Comparison of ENCODE assay signal across 8 cellular contexts in the genomic region with DNA sequence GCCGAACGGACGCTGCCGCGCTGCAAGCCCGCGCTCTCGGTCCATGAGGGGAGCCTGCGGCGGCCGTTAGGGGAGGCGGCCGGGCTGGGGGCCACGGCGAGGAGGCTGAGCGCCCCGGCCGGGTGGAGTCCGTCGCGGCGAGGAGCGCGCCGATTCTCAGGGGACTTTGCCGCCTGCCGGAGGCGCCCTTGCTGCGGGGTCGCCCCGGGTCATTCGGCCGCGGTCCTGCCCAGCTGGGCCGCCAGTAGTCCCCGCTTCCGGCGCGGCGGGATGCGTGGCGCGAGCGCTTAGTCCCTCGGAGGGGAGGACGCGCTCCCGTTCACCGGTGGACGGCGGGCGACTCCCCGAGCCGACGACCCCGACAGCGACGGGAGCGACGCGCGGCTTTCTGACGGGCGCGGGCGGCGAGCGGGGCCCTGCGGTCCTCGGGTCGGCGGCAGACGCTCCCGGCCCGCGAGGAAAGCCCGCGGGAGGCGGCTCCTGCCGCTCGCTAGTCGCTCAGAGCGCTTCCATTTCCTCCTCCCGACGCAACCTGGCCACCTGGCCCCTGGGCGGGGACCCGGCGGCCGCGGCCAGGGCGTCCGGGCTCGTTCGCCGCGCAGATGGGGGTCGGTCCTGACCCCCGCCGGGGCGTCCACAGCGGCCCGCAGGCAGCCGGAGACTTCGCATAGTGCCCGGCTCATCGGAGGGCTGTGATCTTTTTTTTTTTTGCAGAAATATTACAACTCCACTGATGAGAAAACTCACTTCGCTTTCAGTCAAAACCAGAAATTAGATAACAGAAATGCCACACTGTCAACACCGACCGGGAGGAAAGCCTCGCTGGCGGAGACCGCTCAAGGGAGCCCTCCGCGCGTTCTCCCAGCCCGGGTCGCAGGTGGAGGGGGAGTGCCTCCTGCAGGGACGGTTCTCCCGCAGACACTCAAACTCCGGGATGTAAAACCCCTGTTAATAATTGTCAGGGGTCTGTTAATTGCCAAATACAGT. TPM values are rescaled to one million over a fixed set of nuclear protein-coding genes. Genes with fewer than 3 reads are reported as not detected.
DNase-seq lines count a peak whose midpoint lies in the region; ATAC-seq and TF ChIP-seq lines count a peak whose summit lies in the region.

No MANE protein-coding gene starts in this region.

- H3K18ac ChIP-seq in IMR-90 (ENCODE audit: low read depth, low read length), result peak overlapping the region; percentile 7; the same call in 1 of the 2 replicates

- peaks cover 8% of the 10 kb centered on the region; the same call in 1 of the 2 replicates for H3K9me1 ChIP-seq in IMR-90 (ENCODE audit: insufficient read depth, low read length)

- no TSS peak for BruUV-seq in IMR-90 (replicated peaks; lab: Mats Ljungman, UMichigan)

- POLR2A ChIA-PET in IMR-90 (lab: Charles Lee; ENCODE audit: unreplicated experiment), result interaction anchor here (0.6 kb wide), 1 partner anchor 105 kb away, joined by 5 read pairs; no protein-coding TSS in a partner anchor
- POLR2A ChIA-PET in T-cell (lab: Charles Lee), result interaction anchor here (0.6 to 1.0 kb wide), 4 partner anchors 8 to 491 kb away, joined by 3 to 5 read pairs (median 4); no protein-coding TSS in a partner anchor

- CTCF ChIA-PET in IMR-90 (lab: Yijun Ruan, JAX) (interaction anchor here (1.2 kb wide), 1 partner anchor 53 kb away, joined by 4 read pairs; no protein-coding TSS in a partner anchor), T-cell (lab: Charles Lee) (interaction anchor here (0.5 to 0.7 kb wide), 3 partner anchors 105 to 107 kb away, joined by 3 to 6 read pairs (median 3); no protein-coding TSS in a partner anchor)

- TF ChIP-seq POLR2A in IMR-90 (IDR thresholded peaks at IDR 0.05; ENCODE audit: low read depth, low read length) (peak; percentile 48), lower leg skin (IDR thresholded peaks at IDR 0.05) (no peak)

- peaks cover 5% of the 10 kb centered on the region for H3K36me3 ChIP-seq in IMR-90 (ENCODE audit: control insufficient read depth, insufficient read depth, low read length)
- H3K36me3 ChIP-seq in stomach smooth muscle (ENCODE audit: control insufficient read depth in 2 of 2, insufficient read depth in 2 of 2, low read length in 2 of 2), result no peaks in the 10 kb centered on the region

- H4K20me1 ChIP-seq in IMR-90 (ENCODE audit: insufficient read depth, low read length), result no peaks in the 10 kb centered on the region

- peak overlapping the region; percentile 81 to 96 (median 84) for H3K4me3 Mint-ChIP-seq in T-cell

- peaks cover 18 to 39% of the 10 kb centered on the region in 2 experiments for H3K79me1 ChIP-seq in IMR-90 (ENCODE audit: low read depth in 1 of 2, low read length in 2 of 2)

- peak overlapping the region; percentile 20; the same call in 1 of the 2 replicates for H2BK20ac ChIP-seq in IMR-90 (ENCODE audit: low read depth, low read length)

- H3K4ac ChIP-seq in IMR-90 (ENCODE audit: low read depth, low read length), result peak overlapping the region; percentile 76

- peaks cover 24 to 28% (median 28%) of the 10 kb centered on the region in 3 donors for H3K4me1 Mint-ChIP-seq in T-cell

- peak overlapping the region; percentile 70 for H4K91ac ChIP-seq in IMR-90 (ENCODE audit: insufficient read depth, low read depth, low read length)

- dilution Hi-C loops in IMR-90 (cut with HindIII; ENCODE audit: low sequenced_read_pairs, unreplicated experiment), result no loop called here

- TF ChIP-seq RAD21 in IMR-90 (IDR thresholded peaks at IDR 0.05; ENCODE audit: low read length), result no peak; the same call in none of the 2 replicates

- H2AFZ ChIP-seq in IMR-90 (replicated peaks; ENCODE audit: low read length, poor library complexity), result peak overlapping the region; percentile 91

- ATAC-seq in GM21619 (IDR thresholded peaks at IDR 0.05; ENCODE audit: unreplicated experiment), result peak; percentile 24
- peak; percentile 33 for ATAC-seq in IMR-90 (ENCODE audit: low read depth)
- ATAC-seq in T-cell (replicated peaks in 1 of 4), result peak; percentile 4 to 18 (median 12)

- H2AK9ac ChIP-seq in IMR-90 (replicated peaks; ENCODE audit: low read depth, low read length, poor library complexity), result peak overlapping the region; percentile 85

- peak overlapping the region; percentile 81 to 91 for H3K27ac Mint-ChIP-seq in T-cell

- peak overlapping the region; percentile 92 for H3K4me2 ChIP-seq in IMR-90 (ENCODE audit: low read depth, low read length)

- H3K56ac ChIP-seq in IMR-90 (ENCODE audit: extremely low read depth, insufficient read depth, low read length), result peak overlapping the region; percentile 80

- 0 out of 3 replicates have a peak overlapping the region, but pooled peaks have one; percentile 17 for H2BK15ac ChIP-seq in IMR-90 (ENCODE audit: low read depth, low read length)

- peaks cover 0 to 5% (median 0%) of the 10 kb centered on the region in 3 donors for H3K9me3 Mint-ChIP-seq in T-cell

- H3K27ac ChIP-seq in IMR-90 (ENCODE audit: insufficient read depth, low read length), result peak overlapping the region; percentile 93
- H3K27ac ChIP-seq in coronary artery, result peak overlapping the region; percentile 98
- peak overlapping the region; percentile 62 for H3K27ac ChIP-seq in stomach smooth muscle (ENCODE audit: low read length)

- H3K27me3 Mint-ChIP-seq in T-cell, result no peaks in the 10 kb centered on the region

- H4K8ac ChIP-seq in IMR-90 (ENCODE audit: low read depth in 2 of 2, low read length in 2 of 2), result peak overlapping the region in 1 of 2 experiments; percentile 46; a peak in 1 of 4 replicates

- H3K14ac ChIP-seq in IMR-90 (replicated peaks; ENCODE audit: low read depth, low read length), result peak overlapping the region; percentile 80

- H3K9ac ChIP-seq in IMR-90 (ENCODE audit: low read depth, low read length), result peak overlapping the region; percentile 72
- H3K9ac ChIP-seq in stomach smooth muscle (ENCODE audit: low read length in 2 of 2), result peak overlapping the region; percentile 64

- WGBS in IMR-90 (ENCODE audit: extremely low coverage in 2 of 2, insufficient read length in 1 of 2), 2 experiments, result 1% methylated on average over 38 of the region's 120 CpGs; no CpG with 5 or more reads in 1 of the 2 experiments
- 2% methylated on average over 16 to 59 of the region's 120 CpGs for WGBS in lower leg skin, 2 donors

- H3K36me3 Mint-ChIP-seq in T-cell, result peaks cover 13% of the 10 kb centered on the region

- H3K4me3 ChIP-seq in IMR-90 (ENCODE audit: insufficient read depth, low read depth, low read length) (peak overlapping the region; percentile 63), coronary artery (peak overlapping the region; percentile 96), lower leg skin (ENCODE audit: low read depth, poor library complexity, severe bottlenecking) (peak overlapping the region; percentile 63), stomach smooth muscle (ENCODE audit: low read length in 2 of 2) (peak overlapping the region; percentile 61 to 85)

- DNase-seq in NCI-H1436 (lab: John Stamatoyannopoulos, UW) (peak; percentile 35), NCI-H1436 treated with DMSO at 0.1 percent for 48 hours (lab: John Stamatoyannopoulos, UW) (no peak), IMR-90 (no peak), T-cell (peak in 18 of 34 experiments; percentile 2 to 35 (median 15)), coronary artery (ENCODE audit: low spot score) (peak; percentile 68), lower leg skin (ENCODE audit: low spot score in 2 of 2) (no peak)

- intact Hi-C loops in IMR-90 (cut with micrococcal nuclease), result loop anchor here (1.0 to 5.0 kb wide), 5 partner anchors 37 to 194 kb away; no protein-coding TSS in a partner anchor
- intact Hi-C loops in lower leg skin (cut with DNase I; ENCODE audit: low total_unique reads), result no loop called here

- peak overlapping the region; percentile 58 for H2BK120ac ChIP-seq in IMR-90 (ENCODE audit: low read depth, low read length)

- no peak overlapping the region; the same call in 1 of the 2 replicates for H4K5ac ChIP-seq in IMR-90 (ENCODE audit: low read depth, low read length)

- H3K23ac ChIP-seq in IMR-90 (ENCODE audit: low read depth, low read length), result peak overlapping the region; percentile 72; the same call in 1 of the 2 replicates

- H3K9me3 ChIP-seq in IMR-90 (ENCODE audit: control insufficient read depth, insufficient read depth, low read length) (peaks cover 4% of the 10 kb centered on the region; the same call in 1 of the 2 replicates), stomach smooth muscle (ENCODE audit: control insufficient read depth in 2 of 2, low read length in 2 of 2) (peaks cover 0 to 4% of the 10 kb centered on the region in 2 donors)

- H2BK5ac ChIP-seq in IMR-90 (ENCODE audit: low read depth, low read length, poor library complexity, severe bottlenecking), result peak overlapping the region; percentile 91

- no peaks in the 10 kb centered on the region for H3K27me3 ChIP-seq in IMR-90 (ENCODE audit: control insufficient read depth, insufficient read depth, low read length)
- no peaks in the 10 kb centered on the region for H3K27me3 ChIP-seq in stomach smooth muscle (ENCODE audit: control insufficient read depth in 1 of 2, insufficient read depth in 2 of 2, low read length in 2 of 2)

- in situ Hi-C loops in IMR-90 (cut with MboI; ENCODE audit: low sequenced_read_pairs), result no loop called here

- TF ChIP-seq CTCF in IMR-90 (conservative IDR thresholded peaks at IDR 0.05; ENCODE audit: low read depth, low read length) (peak; percentile 29; the same call in 1 of the 2 replicates), coronary artery (IDR thresholded peaks at IDR 0.05) (no peak), lower leg skin (IDR thresholded peaks at IDR 0.05) (no peak)

- peak overlapping the region; percentile 58; the same call in 1 of the 2 replicates for H2AK5ac ChIP-seq in IMR-90 (ENCODE audit: low read depth, low read length)

- H3K4me1 ChIP-seq in IMR-90 (ENCODE audit: control insufficient read depth, insufficient read depth, low read length) (peaks cover 2% of the 10 kb centered on the region; the same call in 1 of the 2 replicates), stomach smooth muscle (ENCODE audit: control insufficient read depth, insufficient read depth, low read length) (peaks cover 5% of the 10 kb centered on the region)

TF ChIP-seq in IMR-90, 13 proteins besides CTCF, POLR2A, EP300 and RAD21 (continues in another document):
- TF ChIP-seq MAFK (IDR thresholded peaks at IDR 0.05; ENCODE audit: low read depth, low read length) (no peak), RFX5 (IDR thresholded peaks at IDR 0.05; ENCODE audit: low read depth, low read length) (no peak)

RNA-seq across cellular contexts. Expression of a gene that starts 0.6 kb away (rescaled TPM):
- total RNA-seq in IMR-90 (2012; rRNA removed), result 12.0 and 13.6 TPM in 2 replicates
- 6.8 and 7.8 TPM in 2 replicates for polyA plus RNA-seq in IMR-90 (2012; rRNA removed)
- 2.4 and 2.8 TPM in 2 replicates for polyA plus RNA-seq in IMR-90 (2012; cell fraction: cytosol; rRNA removed)
- 4.6 and 22.7 TPM in 2 replicates for polyA plus RNA-seq in IMR-90 (2012; cell fraction: nucleus; rRNA removed; ENCODE audit: low replicate concordance)
- total RNA-seq in T-cell, result 100 to 1,000 TPM in 2 of 5 donors, 10 to 100 TPM in 3; 17.6 to 119 (median 25.9) TPM
- total RNA-seq in lower leg skin, result 10 to 100 TPM; 18.1 to 31.9 (median 28.2) TPM

RNA-seq across cellular contexts. Expression of a gene that starts 57.0 kb away (rescaled TPM):
- total RNA-seq in IMR-90 (2012; rRNA removed), result 19.4 and 25.3 TPM in 2 replicates
- 10.6 and 15.6 TPM in 2 replicates for polyA plus RNA-seq in IMR-90 (2012; rRNA removed)
- polyA plus RNA-seq in IMR-90 (2012; cell fraction: cytosol; rRNA removed), result 5.8 and 8.5 TPM in 2 replicates
- polyA plus RNA-seq in IMR-90 (2012; cell fraction: nucleus; rRNA removed; ENCODE audit: low replicate concordance), result 28.1 and 43.3 TPM in 2 replicates
- 10 to 100 TPM in 1 of 5 donors, 1 to 10 TPM in 4; 7.7 to 15.0 (median 9.5) TPM for total RNA-seq in T-cell
- 10 to 100 TPM; 39.4 to 79.5 (median 49.4) TPM for total RNA-seq in lower leg skin

Comparison
In these comparisons a context has a peak if more than half of its experiments do, and no peak if none do; other contexts are left out.
1. DNase-seq: peak in NCI-H1436 (single experiment), T-cell (18 of 34) and coronary artery (single experiment); none in NCI-H1436 treated with DMSO at 0.1 percent for 48 hours (single experiment), IMR-90 (single experiment) and lower leg skin (0 of 2).
2. Peak in every context shown above with its lines, with median percentiles within 50 percentile points of each other: ATAC-seq, H3K27ac ChIP-seq and H3K4me3 ChIP-seq.